In genomic region chr10:123974406-123974805, GRCh38 we compare ENCODE assay signal across 15 cellular contexts.
A peak's percentile ranks its signal among the peaks of the same experiment; 100 is the strongest.
DNase-seq lines count a peak whose midpoint lies in the region; ATAC-seq and TF ChIP-seq lines count a peak whose summit lies in the region.
"Had no signal": no experiment of that assay in that cellular context is flagged by ENCODE, and none has a peak within 500 bp of the region (broad histone marks: within the 10 kb centered on the region; RNA-seq: fewer than 3 reads in every experiment).

No MANE protein-coding gene starts in this region.

- no peaks in the 10 kb centered on the region for H3K9me3 Mint-ChIP-seq in endothelial cell (ENCODE audit: unreplicated experiment)
- H3K9me3 Mint-ChIP-seq in activated naive CD8-positive, alpha-beta T cell treated with anti-CD3 and anti-CD28 coated beads for 36 hours, result no peaks in the 10 kb centered on the region
- H3K9me3 Mint-ChIP-seq: natural killer cell treated with Interleukin-12 subunit alpha and Interleukin-12 subunit beta and Interleukin-15 and Interleukin-18, amount 100 ng/mL, for 72 hours had no signal

- H3K4me1 ChIP-seq in RWPE2 (ENCODE audit: insufficient read depth, poor library complexity, severe bottlenecking), result no peaks in the 10 kb centered on the region
- H3K4me1 ChIP-seq in fibroblast of lung (ENCODE audit: control insufficient read depth, extremely low read depth, insufficient read depth, low read length), result no peaks in the 10 kb centered on the region
- peaks cover 6% of the 10 kb centered on the region for H3K4me1 ChIP-seq in stomach smooth muscle (ENCODE audit: control insufficient read depth, insufficient read depth, low read length)

- no peak overlapping the region for H3K27ac ChIP-seq in RWPE2 (ENCODE audit: poor library complexity, severe bottlenecking)
- no peak overlapping the region for H3K27ac ChIP-seq in fibroblast of lung (ENCODE audit: insufficient read depth, low read length)
- peak overlapping the region; percentile 11 for H3K27ac ChIP-seq in stomach smooth muscle (ENCODE audit: low read length)
- H3K27ac ChIP-seq: cardiac muscle cell, spleen, tibial artery had no signal

- H3K4me3 Mint-ChIP-seq in endothelial cell (ENCODE audit: unreplicated experiment), result no peak overlapping the region
- no peak overlapping the region for H3K4me3 Mint-ChIP-seq in activated naive CD8-positive, alpha-beta T cell treated with anti-CD3 and anti-CD28 coated beads for 36 hours
- H3K4me3 Mint-ChIP-seq: natural killer cell treated with Interleukin-12 subunit alpha and Interleukin-12 subunit beta and Interleukin-15 and Interleukin-18, amount 100 ng/mL, for 72 hours had no signal

- peaks cover 7% of the 10 kb centered on the region for H3K36me3 Mint-ChIP-seq in endothelial cell (ENCODE audit: low read depth, unreplicated experiment)
- H3K36me3 Mint-ChIP-seq in activated naive CD8-positive, alpha-beta T cell treated with anti-CD3 and anti-CD28 coated beads for 36 hours, result no peaks in the 10 kb centered on the region
- H3K36me3 Mint-ChIP-seq: natural killer cell treated with Interleukin-12 subunit alpha and Interleukin-12 subunit beta and Interleukin-15 and Interleukin-18, amount 100 ng/mL, for 72 hours had no signal

- no peaks in the 10 kb centered on the region for H3K9me3 ChIP-seq in RWPE2 (ENCODE audit: severe bottlenecking)
- H3K9me3 ChIP-seq in fibroblast of lung (ENCODE audit: control insufficient read depth, insufficient read depth, low read depth, low read length), result peaks cover 2% of the 10 kb centered on the region
- H3K9me3 ChIP-seq in stomach smooth muscle (ENCODE audit: control insufficient read depth in 2 of 2, low read length in 2 of 2), result peaks cover 0 to 7% of the 10 kb centered on the region in 2 donors

- DNase-seq in DMS53 (lab: John Stamatoyannopoulos, UW) (peak; percentile 44), DMS53 treated with DMSO at 0.1 percent for 48 hours (lab: John Stamatoyannopoulos, UW; ENCODE audit: unreplicated experiment) (no peak), RWPE2 (ENCODE audit: low spot score) (peak; percentile 66), fibroblast of lung (ENCODE audit: low read depth in 2 of 2) (peak; percentile 52 to 74), endothelial cell (ENCODE audit: low spot score) (no peak)
- no peak for DNase-seq in activated naive CD8-positive, alpha-beta T cell treated with anti-CD3 and anti-CD28 coated beads for 36 hours
- DNase-seq: 8988T; activated T-cell treated with anti-CD3 and anti-CD28 coated beads, Interleukin-2, amount 50 U/mL, for 48 hours; NCI-H510A; spleen; tibial artery had no signal

- no peak overlapping the region for H3K27ac Mint-ChIP-seq in endothelial cell (ENCODE audit: unreplicated experiment)
- H3K27ac Mint-ChIP-seq in activated naive CD8-positive, alpha-beta T cell treated with anti-CD3 and anti-CD28 coated beads for 36 hours, result no peak overlapping the region
- H3K27ac Mint-ChIP-seq: natural killer cell treated with Interleukin-12 subunit alpha and Interleukin-12 subunit beta and Interleukin-15 and Interleukin-18, amount 100 ng/mL, for 72 hours had no signal

- H3K27me3 Mint-ChIP-seq in endothelial cell (ENCODE audit: unreplicated experiment), result peaks cover 13% of the 10 kb centered on the region
- H3K27me3 Mint-ChIP-seq in activated naive CD8-positive, alpha-beta T cell treated with anti-CD3 and anti-CD28 coated beads for 36 hours, result peaks cover 69% of the 10 kb centered on the region

- H3K79me2 ChIP-seq in fibroblast of lung (ENCODE audit: control insufficient read depth, insufficient read depth, low read length), result no peaks in the 10 kb centered on the region

- peaks cover 5% of the 10 kb centered on the region for H3K4me1 Mint-ChIP-seq in endothelial cell (ENCODE audit: unreplicated experiment)
- no peaks in the 10 kb centered on the region for H3K4me1 Mint-ChIP-seq in activated naive CD8-positive, alpha-beta T cell treated with anti-CD3 and anti-CD28 coated beads for 36 hours

- H3K4me3 ChIP-seq in RWPE2 (ENCODE audit: severe bottlenecking) (no peak overlapping the region), fibroblast of lung (replicated peaks in 1 of 4; ENCODE audit: control extremely low read depth in 1 of 4, insufficient read depth in 1 of 4, low read depth in 3 of 4, low read length in 4 of 4) (no peak overlapping the region), stomach smooth muscle (ENCODE audit: low read length in 2 of 2) (no peak overlapping the region)
- H3K4me3 ChIP-seq: cardiac muscle cell, spleen, tibial artery had no signal

- no peak overlapping the region for H2AFZ ChIP-seq in fibroblast of lung (ENCODE audit: low read length)

- ATAC-seq in RWPE2 (ENCODE audit: low read depth) (peak; percentile 62), GM21528 (IDR thresholded peaks at IDR 0.05; ENCODE audit: low FRiP score, unreplicated experiment) (no peak)

- H3K36me3 ChIP-seq in RWPE2 (ENCODE audit: low read depth) (no peaks in the 10 kb centered on the region), fibroblast of lung (ENCODE audit: control insufficient read depth, insufficient read depth, low read length) (no peaks in the 10 kb centered on the region), stomach smooth muscle (ENCODE audit: control insufficient read depth in 2 of 2, insufficient read depth in 2 of 2, low read length in 2 of 2) (no peaks in the 10 kb centered on the region)
- H3K36me3 ChIP-seq: cardiac muscle cell, spleen, tibial artery had no signal

- no peak overlapping the region for H3K4me2 ChIP-seq in fibroblast of lung (ENCODE audit: extremely low read depth, insufficient read depth, low read length)

- TF ChIP-seq CTCF in RWPE2 (IDR thresholded peaks at IDR 0.05; ENCODE audit: poor library complexity, severe bottlenecking) (no peak), fibroblast of lung (conservative IDR thresholded peaks at IDR 0.05 in 1 of 2, IDR thresholded peaks at IDR 0.05 in 1 of 2; ENCODE audit: low read depth in 1 of 2, low read length in 2 of 2) (no peak), endothelial cell (IDR thresholded peaks at IDR 0.05; ENCODE audit: unreplicated experiment) (no peak)

- H3K9ac ChIP-seq in fibroblast of lung (ENCODE audit: insufficient read depth, low read length) (no peak overlapping the region), stomach smooth muscle (ENCODE audit: low read length in 2 of 2) (no peak overlapping the region)

- H3K27me3 ChIP-seq in RWPE2 (ENCODE audit: insufficient read depth, poor library complexity, severe bottlenecking) (peaks cover 31% of the 10 kb centered on the region), fibroblast of lung (ENCODE audit: control insufficient read depth, insufficient read depth, low read length) (no peaks in the 10 kb centered on the region), stomach smooth muscle (ENCODE audit: control insufficient read depth in 1 of 2, insufficient read depth in 2 of 2, low read length in 2 of 2) (peaks cover 23 to 27% of the 10 kb centered on the region in 2 donors)

- no peaks in the 10 kb centered on the region for H4K20me1 ChIP-seq in fibroblast of lung (ENCODE audit: control insufficient read depth, extremely low read depth, insufficient read depth, low read length)

Comparison
In these comparisons a context has a peak if more than half of its experiments do, and no peak if none do; other contexts are left out.
1. DNase-seq: peak in DMS53 (single experiment), RWPE2 (single experiment) and fibroblast of lung (2 of 2); none in DMS53 treated with DMSO at 0.1 percent for 48 hours (single experiment), endothelial cell (single experiment) and activated naive CD8-positive, alpha-beta T cell treated with anti-CD3 and anti-CD28 coated beads for 36 hours (single experiment).